In genomic region chr9:676780-677458, GRCh38 we compare ENCODE assay signal across 11 cellular contexts.
DNase-seq lines count a peak whose midpoint lies in the region; ATAC-seq and TF ChIP-seq lines count a peak whose summit lies in the region.
"Had no signal": no experiment of that assay in that cellular context is flagged by ENCODE, and none has a peak within 500 bp of the region (broad histone marks: within the 10 kb centered on the region; RNA-seq: fewer than 3 reads in every experiment).

No MANE protein-coding gene starts in this region.

- H3K9ac ChIP-seq in adipocyte (ENCODE audit: low read length) = peak overlapping the region; percentile 65

- peaks cover 11% of the 10 kb centered on the region for H3K4me1 ChIP-seq in adipocyte (ENCODE audit: control insufficient read depth, insufficient read depth, low read length)
- peaks cover 12% of the 10 kb centered on the region for H3K4me1 ChIP-seq in lower lobe of right lung
- peaks cover 0 to 7% of the 10 kb centered on the region in 2 donors for H3K4me1 ChIP-seq in uterus

- no peaks in the 10 kb centered on the region for H3K9me3 Mint-ChIP-seq in activated naive CD4-positive, alpha-beta T cell treated with anti-CD3 and anti-CD28 coated beads, Interleukin-2, amount 50 U/mL, for 24 hours

- TF ChIP-seq CTCF in lower lobe of right lung (IDR thresholded peaks at IDR 0.05) (no peak), uterus (IDR thresholded peaks at IDR 0.05) (no peak)

- peaks cover 3% of the 10 kb centered on the region for H3K36me3 Mint-ChIP-seq in activated naive CD4-positive, alpha-beta T cell treated with anti-CD3 and anti-CD28 coated beads, Interleukin-2, amount 50 U/mL, for 24 hours

- ATAC-seq in lower lobe of right lung (peak in 1 of 2 donors; percentile 57), GM21717 (IDR thresholded peaks at IDR 0.05; ENCODE audit: unreplicated experiment) (no peak), HG02884 (IDR thresholded peaks at IDR 0.05; ENCODE audit: unreplicated experiment) (no peak), HG03342 (IDR thresholded peaks at IDR 0.05; ENCODE audit: unreplicated experiment) (no peak)

- peak overlapping the region; percentile 78 for H3K4me3 ChIP-seq in adipocyte (ENCODE audit: low read length)
- peak overlapping the region; percentile 39 for H3K4me3 ChIP-seq in lower lobe of right lung
- H3K4me3 ChIP-seq in uterus = peak overlapping the region; percentile 26 to 33

- intact Hi-C loops in lower lobe of right lung (cut with DNase I) = no loop called here
- intact Hi-C loops in uterus (cut with DNase I; ENCODE audit: low total_unique reads) = no loop called here

- peak overlapping the region; percentile 76 for H3K4me3 Mint-ChIP-seq in activated naive CD4-positive, alpha-beta T cell treated with anti-CD3 and anti-CD28 coated beads, Interleukin-2, amount 50 U/mL, for 24 hours

- H3K4me1 Mint-ChIP-seq in activated naive CD4-positive, alpha-beta T cell treated with anti-CD3 and anti-CD28 coated beads, Interleukin-2, amount 50 U/mL, for 24 hours = peaks cover 46% of the 10 kb centered on the region

- TF ChIP-seq POLR2A in uterus (IDR thresholded peaks at IDR 0.05) = no peak

- H3K36me3 ChIP-seq in adipocyte (ENCODE audit: control insufficient read depth, insufficient read depth, low read length, severe bottlenecking) (no peaks in the 10 kb centered on the region), lower lobe of right lung (no peaks in the 10 kb centered on the region), uterus (no peaks in the 10 kb centered on the region)

- H3K9me3 ChIP-seq in adipocyte (ENCODE audit: control insufficient read depth, low read length) (no peaks in the 10 kb centered on the region), lower lobe of right lung (no peaks in the 10 kb centered on the region), uterus (no peaks in the 10 kb centered on the region)

- no peak for DNase-seq in activated naive CD4-positive, alpha-beta T cell (lab: John Stamatoyannopoulos, UW)
- DNase-seq in adipocyte (ENCODE audit: low read depth) (no peak), lower lobe of right lung (no peak), uterus (no peak)
- DNase-seq: DMS 273 treated with DMSO at 0.1 percent for 48 hours; effector CD8-positive, alpha-beta T cell; KG1 had no signal

- no peaks in the 10 kb centered on the region for H3K27me3 ChIP-seq in adipocyte (replicated peaks; ENCODE audit: control insufficient read depth, insufficient read depth, low read length)
- no peaks in the 10 kb centered on the region for H3K27me3 ChIP-seq in lower lobe of right lung (ENCODE audit: low read depth)
- no peaks in the 10 kb centered on the region for H3K27me3 ChIP-seq in uterus

- H3K27me3 Mint-ChIP-seq in activated naive CD4-positive, alpha-beta T cell treated with anti-CD3 and anti-CD28 coated beads, Interleukin-2, amount 50 U/mL, for 24 hours = no peaks in the 10 kb centered on the region

- H3K27ac ChIP-seq in lower lobe of right lung (peak overlapping the region; percentile 65), uterus (peak overlapping the region; percentile 83 to 84)

- no peak overlapping the region for H3K27ac Mint-ChIP-seq in activated naive CD4-positive, alpha-beta T cell treated with anti-CD3 and anti-CD28 coated beads, Interleukin-2, amount 50 U/mL, for 24 hours
